In the genomic region with DNA sequence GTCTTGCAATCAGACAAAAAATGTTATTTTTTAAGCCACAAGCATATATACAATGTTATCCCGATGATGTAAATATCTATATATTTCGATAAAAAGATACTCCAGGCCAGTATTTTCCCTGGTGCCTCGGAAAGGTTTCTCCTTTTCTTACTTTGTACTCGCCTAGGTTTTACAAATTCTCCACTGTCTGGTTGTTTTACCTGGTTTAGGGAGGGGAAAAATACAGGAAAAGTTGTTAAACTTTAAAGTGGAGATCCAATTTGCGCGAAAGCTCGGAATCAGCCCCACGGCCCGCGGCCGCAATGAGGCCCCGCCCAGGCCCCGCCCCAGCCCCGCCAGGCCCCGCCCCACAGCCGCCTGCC, we compare ENCODE assay signal across 8 cellular contexts. TPM values are rescaled to one million over a fixed set of nuclear protein-coding genes. Genes with fewer than 3 reads are reported as not detected.
DNase-seq lines count a peak whose midpoint lies in the region; ATAC-seq and TF ChIP-seq lines count a peak whose summit lies in the region.

No MANE protein-coding gene starts in this region.

- H3K27ac Mint-ChIP-seq in activated CD4-positive, alpha-beta memory T cell treated with anti-CD3 and anti-CD28 coated beads, Interleukin-2, amount 10 ng/mL, durations not matched to agents 7 days and 5 days: peak overlapping the region; percentile 44

- no peaks in the 10 kb centered on the region for H3K36me3 ChIP-seq in HEK293 (ENCODE audit: control insufficient read depth in 2 of 2, insufficient read depth in 1 of 2, low read length in 2 of 2)
- H3K36me3 ChIP-seq in hepatocyte (replicated peaks; ENCODE audit: insufficient read depth, low read depth): no peaks in the 10 kb centered on the region

- WGBS in hepatocyte (ENCODE audit: low lambda C conversion rate, missing lambda C conversion rate): 3% methylated on average over 13 of the region's 16 CpGs

- H3K36me3 Mint-ChIP-seq in activated CD4-positive, alpha-beta memory T cell treated with anti-CD3 and anti-CD28 coated beads, Interleukin-2, amount 10 ng/mL, durations not matched to agents 7 days and 5 days (ENCODE audit: low read depth): no peaks in the 10 kb centered on the region

- peak overlapping the region; percentile 75 for H3K4me2 ChIP-seq in hepatocyte

- H3K79me2 ChIP-seq in hepatocyte: no peaks in the 10 kb centered on the region

- peak overlapping the region; percentile 84 for H3K4me3 Mint-ChIP-seq in activated CD4-positive, alpha-beta memory T cell treated with anti-CD3 and anti-CD28 coated beads, Interleukin-2, amount 10 ng/mL, durations not matched to agents 7 days and 5 days

- no peaks in the 10 kb centered on the region for H3K9me3 ChIP-seq in HEK293 (ENCODE audit: control insufficient read depth, insufficient read depth, low read depth, low read length)
- H3K9me3 ChIP-seq in hepatocyte (ENCODE audit: low read depth): no peaks in the 10 kb centered on the region

- H4K20me1 ChIP-seq in hepatocyte (ENCODE audit: insufficient read depth, poor library complexity, severe bottlenecking): no peaks in the 10 kb centered on the region

- H3K27me3 ChIP-seq in hepatocyte: no peaks in the 10 kb centered on the region

- no peak for ATAC-seq in GM18873 (IDR thresholded peaks at IDR 0.05; ENCODE audit: low FRiP score, unreplicated experiment)

- H3K4me1 ChIP-seq in HEK293 (ENCODE audit: control insufficient read depth, insufficient read depth, low read length) (peaks cover 5% of the 10 kb centered on the region), hepatocyte (ENCODE audit: insufficient read depth) (peaks cover 11% of the 10 kb centered on the region)

- H2AFZ ChIP-seq in hepatocyte: peak overlapping the region; percentile 69

- no peaks in the 10 kb centered on the region for H3K9me3 Mint-ChIP-seq in activated CD4-positive, alpha-beta memory T cell treated with anti-CD3 and anti-CD28 coated beads, Interleukin-2, amount 10 ng/mL, durations not matched to agents 7 days and 5 days

- TF ChIP-seq CTCF in HEK293 (tag by site-specific recombination; IDR thresholded peaks at IDR 0.05): no peak
- TF ChIP-seq CTCF in hepatocyte (IDR thresholded peaks at IDR 0.05; ENCODE audit: poor library complexity): no peak

- POLR2A ChIA-PET in HEK293 (lab: Yijun Ruan, JAX): interaction anchor here (0.5 to 3.0 kb wide), 12 partner anchors 11 to 598 kb away, joined by 3 to 41 read pairs (median 6); partner anchors contain the start of genes GTSE1 and TTC38
- POLR2A ChIA-PET in activated CD4-positive, alpha-beta memory T cell treated with anti-CD3 and anti-CD28 coated beads, Interleukin-2, amount 10 ng/mL, durations not matched to agents 7 days and 5 days (lab: Charles Lee): interaction anchor here (1.0 to 3.9 kb wide), 11 partner anchors 9 to 363 kb away, joined by 3 to 70 read pairs (median 14); partner anchors contain the start of genes ATXN10, GTSE1 and PPARA

- H3K4me3 ChIP-seq in HEK293 (ENCODE audit: low read depth, low read length): peak overlapping the region; percentile 37
- H3K4me3 ChIP-seq in hepatocyte: peak overlapping the region; percentile 53
- H3K4me3 ChIP-seq in skin epidermis: peak overlapping the region in 6 of 7 experiments; percentile 22 to 38 (median 28)

- peaks cover 17% of the 10 kb centered on the region for H3K4me1 Mint-ChIP-seq in activated CD4-positive, alpha-beta memory T cell treated with anti-CD3 and anti-CD28 coated beads, Interleukin-2, amount 10 ng/mL, durations not matched to agents 7 days and 5 days

- H3K27me3 Mint-ChIP-seq in activated CD4-positive, alpha-beta memory T cell treated with anti-CD3 and anti-CD28 coated beads, Interleukin-2, amount 10 ng/mL, durations not matched to agents 7 days and 5 days: no peaks in the 10 kb centered on the region

- H3K27ac ChIP-seq in HEK293 (ENCODE audit: extremely low read depth, low read depth, low read length) (no peak overlapping the region), hepatocyte (peak overlapping the region; percentile 86), skin epidermis (peak overlapping the region in 20 of 21 experiments; percentile 46 to 99 (median 88))

- no peaks in the 10 kb centered on the region for H3K9me2 ChIP-seq in hepatocyte (replicated peaks; ENCODE audit: insufficient read depth)

- CTCF ChIA-PET in HEK293 (lab: Yijun Ruan, JAX): interaction anchor here (1.4 to 7.2 kb wide), 4 partner anchors 17 to 82 kb away, joined by 5 to 101 read pairs (median 8); no protein-coding TSS in a partner anchor
- CTCF ChIA-PET in activated CD4-positive, alpha-beta memory T cell treated with anti-CD3 and anti-CD28 coated beads, Interleukin-2, amount 10 ng/mL, durations not matched to agents 7 days and 5 days (lab: Charles Lee): interaction anchor here (0.5 to 6.2 kb wide), 4 partner anchors 22 to 466 kb away, joined by 4 to 72 read pairs (median 20); no protein-coding TSS in a partner anchor

- no peak for DNase-seq in activated CD4-positive, alpha-beta memory T cell treated with anti-CD3 and anti-CD28 coated beads, Interleukin-2, amount 10 ng/mL, durations not matched to agents 7 days and 5 days
- DNase-seq in hepatocyte (ENCODE audit: low spot score): no peak
- no peak for DNase-seq in NCI-H1694 treated with DMSO at 0.1 percent for 48 hours (lab: John Stamatoyannopoulos, UW)
- no peak for DNase-seq in medulla oblongata (ENCODE audit: extremely low spot score)
- no peak for DNase-seq in GM03348 (ENCODE audit: low spot score)

TF ChIP-seq in HEK293, 187 proteins besides CTCF, POLR2A, EP300 and RAD21:
- no peak for TF ChIP-seq ZNF548 (tag by site-specific recombination; IDR thresholded peaks at IDR 0.05)
- peak; percentile 15; the same call in 1 of the 2 replicates for TF ChIP-seq PRDM1 (tag by site-specific recombination; IDR thresholded peaks at IDR 0.05)
- TF ChIP-seq, protein P1, sequence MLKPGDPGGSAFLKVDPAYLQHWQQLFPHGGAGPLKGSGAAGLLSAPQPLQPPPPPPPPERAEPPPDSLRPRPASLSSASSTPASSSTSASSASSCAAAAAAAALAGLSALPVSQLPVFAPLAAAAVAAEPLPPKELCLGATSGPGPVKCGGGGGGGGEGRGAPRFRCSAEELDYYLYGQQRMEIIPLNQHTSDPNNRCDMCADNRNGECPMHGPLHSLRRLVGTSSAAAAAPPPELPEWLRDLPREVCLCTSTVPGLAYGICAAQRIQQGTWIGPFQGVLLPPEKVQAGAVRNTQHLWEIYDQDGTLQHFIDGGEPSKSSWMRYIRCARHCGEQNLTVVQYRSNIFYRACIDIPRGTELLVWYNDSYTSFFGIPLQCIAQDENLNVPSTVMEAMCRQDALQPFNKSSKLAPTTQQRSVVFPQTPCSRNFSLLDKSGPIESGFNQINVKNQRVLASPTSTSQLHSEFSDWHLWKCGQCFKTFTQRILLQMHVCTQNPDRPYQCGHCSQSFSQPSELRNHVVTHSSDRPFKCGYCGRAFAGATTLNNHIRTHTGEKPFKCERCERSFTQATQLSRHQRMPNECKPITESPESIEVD (tag by site-specific recombination; IDR thresholded peaks at IDR 0.05): peak; percentile 72
- TF ChIP-seq ZNF266 (tag by site-specific recombination; IDR thresholded peaks at IDR 0.05; ENCODE audit: low read depth): no peak
- no peak for TF ChIP-seq ZNF121 (tag by site-specific recombination; IDR thresholded peaks at IDR 0.05)
- TF ChIP-seq ZNF701 (tag by site-specific recombination; IDR thresholded peaks at IDR 0.05): no peak
- TF ChIP-seq KLF7 (tag by site-specific recombination; IDR thresholded peaks at IDR 0.05; ENCODE audit: borderline replicate concordance): no peak
- TF ChIP-seq SCRT1 (tag by site-specific recombination; IDR thresholded peaks at IDR 0.05; ENCODE audit: borderline replicate concordance): no peak
- 0 out of 2 replicates have a peak, but pooled peaks have one; percentile 13 for TF ChIP-seq IKZF3 (tag by site-specific recombination; IDR thresholded peaks at IDR 0.05)
- TF ChIP-seq ZNF132 (tag by site-specific recombination; IDR thresholded peaks at IDR 0.05; ENCODE audit: borderline replicate concordance): 0 out of 2 replicates have a peak, but pooled peaks have one; percentile 1
- no peak for TF ChIP-seq ZNF280D (tag by site-specific recombination; IDR thresholded peaks at IDR 0.05)
- TF ChIP-seq RBAK (tag by site-specific recombination; IDR thresholded peaks at IDR 0.05): no peak

RNA-seq across cellular contexts. Expression of gene WNT7B, which starts 58.4 kb away (rescaled TPM):
- not detected for total RNA-seq in activated CD4-positive, alpha-beta memory T cell treated with anti-CD3 and anti-CD28 coated beads, Interleukin-2, amount 10 ng/mL, durations not matched to agents 7 days and 5 days
- 2.4 and 2.9 TPM in 2 replicates for total RNA-seq in hepatocyte
- polyA plus RNA-seq in hepatocyte: 1.9 and 2.0 TPM in 2 replicates
